9 cellular contexts compared by ENCODE assay signal in genomic region chr2:175309799-175310198, GRCh38.
DNase-seq lines count a peak whose midpoint lies in the region; FAIRE-seq and TF ChIP-seq lines count a peak whose summit lies in the region.
"Had no signal": no experiment of that assay in that cellular context is flagged by ENCODE, and none has a peak within 500 bp of the region (broad histone marks: within the 10 kb centered on the region; RNA-seq: fewer than 3 reads in every experiment).

No MANE protein-coding gene starts in this region.

- no peaks in the 10 kb centered on the region for H3K36me3 ChIP-seq in bronchial epithelial cell (ENCODE audit: control insufficient read depth, insufficient read depth, low read length)
- H3K36me3 ChIP-seq in osteoblast (ENCODE audit: insufficient read depth, low read length): no peaks in the 10 kb centered on the region
- H3K36me3 ChIP-seq in tibial nerve: no peaks in the 10 kb centered on the region
- H3K36me3 ChIP-seq: thoracic aorta had no signal

- H3K4me2 ChIP-seq in osteoblast (ENCODE audit: insufficient read depth, low read length): no peak overlapping the region

- no peak for DNase-seq in D721Med (ENCODE audit: insufficient read length, low spot score)
- peak; percentile 15 for DNase-seq in H54 (ENCODE audit: insufficient read length, low spot score)
- DNase-seq in NCI-H2196 (lab: John Stamatoyannopoulos, UW; ENCODE audit: unreplicated experiment): peak; percentile 69
- DNase-seq in bronchial epithelial cell (ENCODE audit: low read depth): peak; percentile 9
- no peak for DNase-seq in osteoblast (ENCODE audit: insufficient read length, low spot score, missing footprints)
- DNase-seq in HK-2 (ENCODE audit: unreplicated experiment): no peak
- DNase-seq in activated CD4-positive, CD25-positive, alpha-beta regulatory T cell (lab: John Stamatoyannopoulos, UW): no peak
- DNase-seq in tibial nerve (ENCODE audit: low spot score in 2 of 2): no peak

- TF ChIP-seq EP300 in tibial nerve (IDR thresholded peaks at IDR 0.05): no peak

- no peak for FAIRE-seq in D721Med (lab: Jason Lieb, UNC)
- no peak for FAIRE-seq in H54 (lab: Jason Lieb, UNC)
- no peak for FAIRE-seq in bronchial epithelial cell (lab: Jason Lieb, UNC)

- TF ChIP-seq CTCF in D721Med (IDR thresholded peaks at IDR 0.05; ENCODE audit: insufficient read depth, missing control alignments) (peak; percentile 43), bronchial epithelial cell (IDR thresholded peaks at IDR 0.05; ENCODE audit: insufficient read depth, low read length, severe bottlenecking) (peak; percentile 55), osteoblast (IDR thresholded peaks at IDR 0.05; ENCODE audit: extremely low read depth, low read depth, low read length) (peak; percentile 48), tibial nerve (IDR thresholded peaks at IDR 0.05) (peak in 1 of 5 experiments; percentile 22)

- no peaks in the 10 kb centered on the region for H4K20me1 ChIP-seq in osteoblast (ENCODE audit: insufficient read depth, low read length)

- H3K27ac ChIP-seq in osteoblast (ENCODE audit: low read depth, low read length) (no peak overlapping the region), tibial nerve (no peak overlapping the region)
- H3K27ac ChIP-seq: thoracic aorta had no signal

- H3K9me3 ChIP-seq in osteoblast (ENCODE audit: low read depth, low read length) (no peaks in the 10 kb centered on the region), tibial nerve (no peaks in the 10 kb centered on the region)
- H3K9me3 ChIP-seq: thoracic aorta had no signal

- H3K4me1 ChIP-seq in osteoblast (ENCODE audit: insufficient read depth, low read length): no peaks in the 10 kb centered on the region
- no peaks in the 10 kb centered on the region for H3K4me1 ChIP-seq in tibial nerve

- H3K27me3 ChIP-seq in bronchial epithelial cell (ENCODE audit: control insufficient read depth, insufficient read depth, low read length) (no peaks in the 10 kb centered on the region), osteoblast (ENCODE audit: insufficient read depth, low read length) (no peaks in the 10 kb centered on the region), tibial nerve (no peaks in the 10 kb centered on the region)

- TF ChIP-seq POLR2A in H54 (IDR thresholded peaks at IDR 0.05; ENCODE audit: low read depth, low read length): no peak
- no peak for TF ChIP-seq POLR2A in tibial nerve (IDR thresholded peaks at IDR 0.05)

- no peaks in the 10 kb centered on the region for H3K79me2 ChIP-seq in osteoblast (ENCODE audit: insufficient read depth, low read length)

- no peak overlapping the region for H2AFZ ChIP-seq in osteoblast (ENCODE audit: low read length)

- H3K4me3 ChIP-seq in bronchial epithelial cell (ENCODE audit: low read depth, low read length) (no peak overlapping the region), osteoblast (ENCODE audit: insufficient read depth, low read length) (no peak overlapping the region), tibial nerve (no peak overlapping the region)
- H3K4me3 ChIP-seq: thoracic aorta had no signal

- WGBS in tibial nerve, 2 donors: 31 to 39% methylated on average over 3 of the region's 3 CpGs

Comparison
In these comparisons a context has a peak if more than half of its experiments do, and no peak if none do; other contexts are left out.
1. DNase-seq: peak in H54 (single experiment), NCI-H2196 (single experiment) and bronchial epithelial cell (single experiment); none in D721Med (single experiment), osteoblast (single experiment), HK-2 (single experiment), activated CD4-positive, CD25-positive, alpha-beta regulatory T cell (0 of 4) and tibial nerve (0 of 2).